ENCODE assay signal across 18 cellular contexts in genomic region chr10:71711052-71711623, GRCh38.
A peak's percentile ranks its signal among the peaks of the same experiment; 100 is the strongest.
DNase-seq lines count a peak whose midpoint lies in the region; ATAC-seq and FAIRE-seq lines count a peak whose summit lies in the region.
"Had no signal": no experiment of that assay in that cellular context is flagged by ENCODE, and none has a peak within 500 bp of the region (broad histone marks: within the 10 kb centered on the region; RNA-seq: fewer than 3 reads in every experiment).

No MANE protein-coding gene starts in this region.

- H3K27ac Mint-ChIP-seq in T-helper 2 cell treated with Interferon-gamma antibody and Interleukin-4, amounts not matched to agents 5 μg/mL and 100 μg/mL, for 36 hours: peak overlapping the region; percentile 23
- H3K27ac Mint-ChIP-seq in dendritic cell treated with granulocyte-macrophage colony-stimulating factor and Interleukin-4, amounts not matched to agents 40 ng/mL and 50 ng/mL, for 4 days: peak overlapping the region; percentile 92
- peak overlapping the region; percentile 60 for H3K27ac Mint-ChIP-seq in stimulated activated effector memory CD8-positive, alpha-beta T cell treated with anti-CD3 and anti-CD28 coated beads, Interleukin-12 subunit alpha, Interleukin-12 subunit beta, amount 100 ng/mL, for 72 hours
- H3K27ac Mint-ChIP-seq: type B pancreatic cell, WTC11 had no signal

- no peak for DNase-seq in T-helper 2 cell treated with Interferon-gamma antibody and Interleukin-4, amounts not matched to agents 5 μg/mL and 100 μg/mL, for 36 hours (ENCODE audit: low spot score)
- DNase-seq in T-helper 2 cell: no peak
- DNase-seq in RCC 7860 (ENCODE audit: low spot score): peak; percentile 26
- DNase-seq in stimulated activated effector memory CD8-positive, alpha-beta T cell treated with anti-CD3 and anti-CD28 coated beads, Interleukin-12 subunit alpha, Interleukin-12 subunit beta, amount 100 ng/mL, for 72 hours (ENCODE audit: low spot score in 2 of 2): no peak
- DNase-seq in hippocampal formation (lab: John Stamatoyannopoulos, UW): no peak
- DNase-seq in HUDEP-2 (lab: John Stamatoyannopoulos, UW; ENCODE audit: unreplicated experiment in 76 of 76): no peak
- no peak for DNase-seq in SW 1271 (lab: John Stamatoyannopoulos, UW)
- DNase-seq: activated CD8-positive, alpha-beta memory T cell treated with anti-CD3 and anti-CD28 coated beads, Interleukin-2, amount 50 U/mL, for 48 hours; EL; NCI-H1092 treated with DMSO at 0.1 percent for 48 hours; NCI-H2171; NK-92 treated with Interleukin-12 subunit alpha and Interleukin-12 subunit beta, amount 100 ng/mL, for 24 hours; stimulated activated CD4-positive, alpha-beta T cell treated with anti-CD3 and anti-CD28 coated beads, Interleukin-4, amount 100 ng/mL, for 4 hours had no signal

- no peak overlapping the region for H3K4me3 Mint-ChIP-seq in T-helper 2 cell treated with Interferon-gamma antibody and Interleukin-4, amounts not matched to agents 5 μg/mL and 100 μg/mL, for 36 hours
- H3K4me3 Mint-ChIP-seq in dendritic cell treated with granulocyte-macrophage colony-stimulating factor and Interleukin-4, amounts not matched to agents 40 ng/mL and 50 ng/mL, for 4 days: no peak overlapping the region
- no peak overlapping the region for H3K4me3 Mint-ChIP-seq in stimulated activated effector memory CD8-positive, alpha-beta T cell treated with anti-CD3 and anti-CD28 coated beads, Interleukin-12 subunit alpha, Interleukin-12 subunit beta, amount 100 ng/mL, for 72 hours
- H3K4me3 Mint-ChIP-seq: type B pancreatic cell, WTC11 had no signal

- no peaks in the 10 kb centered on the region for H3K27me3 Mint-ChIP-seq in T-helper 2 cell treated with Interferon-gamma antibody and Interleukin-4, amounts not matched to agents 5 μg/mL and 100 μg/mL, for 36 hours (ENCODE audit: low read depth)
- H3K27me3 Mint-ChIP-seq in dendritic cell treated with granulocyte-macrophage colony-stimulating factor and Interleukin-4, amounts not matched to agents 40 ng/mL and 50 ng/mL, for 4 days: no peaks in the 10 kb centered on the region
- H3K27me3 Mint-ChIP-seq: type B pancreatic cell had no signal

- intact Hi-C loops in dendritic cell treated with granulocyte-macrophage colony-stimulating factor and Interleukin-4, amounts not matched to agents 40 ng/mL and 50 ng/mL, for 4 days (cut with micrococcal nuclease): loop anchor here (5.0 kb wide), 1 partner anchor 66 kb away; no protein-coding TSS in a partner anchor

- no peaks in the 10 kb centered on the region for H3K36me3 Mint-ChIP-seq in T-helper 2 cell treated with Interferon-gamma antibody and Interleukin-4, amounts not matched to agents 5 μg/mL and 100 μg/mL, for 36 hours (ENCODE audit: low read depth)
- H3K36me3 Mint-ChIP-seq in dendritic cell treated with granulocyte-macrophage colony-stimulating factor and Interleukin-4, amounts not matched to agents 40 ng/mL and 50 ng/mL, for 4 days (ENCODE audit: low read depth): peaks cover 12% of the 10 kb centered on the region
- no peaks in the 10 kb centered on the region for H3K36me3 Mint-ChIP-seq in stimulated activated effector memory CD8-positive, alpha-beta T cell treated with anti-CD3 and anti-CD28 coated beads, Interleukin-12 subunit alpha, Interleukin-12 subunit beta, amount 100 ng/mL, for 72 hours
- H3K36me3 Mint-ChIP-seq: activated naive CD4-positive, alpha-beta T cell treated with anti-CD3 and anti-CD28 coated beads, Interleukin-2, amount 50 U/mL, for 72 hours; type B pancreatic cell; WTC11 had no signal

- FAIRE-seq in RCC 7860 (lab: Jason Lieb, UNC): no peak

- no peaks in the 10 kb centered on the region for H3K9me3 Mint-ChIP-seq in T-helper 2 cell treated with Interferon-gamma antibody and Interleukin-4, amounts not matched to agents 5 μg/mL and 100 μg/mL, for 36 hours
- H3K9me3 Mint-ChIP-seq in dendritic cell treated with granulocyte-macrophage colony-stimulating factor and Interleukin-4, amounts not matched to agents 40 ng/mL and 50 ng/mL, for 4 days: no peaks in the 10 kb centered on the region
- no peaks in the 10 kb centered on the region for H3K9me3 Mint-ChIP-seq in stimulated activated effector memory CD8-positive, alpha-beta T cell treated with anti-CD3 and anti-CD28 coated beads, Interleukin-12 subunit alpha, Interleukin-12 subunit beta, amount 100 ng/mL, for 72 hours
- H3K9me3 Mint-ChIP-seq: activated naive CD4-positive, alpha-beta T cell treated with anti-CD3 and anti-CD28 coated beads, Interleukin-2, amount 50 U/mL, for 72 hours; type B pancreatic cell; WTC11 had no signal

- peaks cover 38% of the 10 kb centered on the region for H3K4me1 Mint-ChIP-seq in T-helper 2 cell treated with Interferon-gamma antibody and Interleukin-4, amounts not matched to agents 5 μg/mL and 100 μg/mL, for 36 hours (ENCODE audit: low read depth)
- peaks cover 89% of the 10 kb centered on the region for H3K4me1 Mint-ChIP-seq in dendritic cell treated with granulocyte-macrophage colony-stimulating factor and Interleukin-4, amounts not matched to agents 40 ng/mL and 50 ng/mL, for 4 days (ENCODE audit: low read depth)
- peaks cover 58% of the 10 kb centered on the region for H3K4me1 Mint-ChIP-seq in stimulated activated effector memory CD8-positive, alpha-beta T cell treated with anti-CD3 and anti-CD28 coated beads, Interleukin-12 subunit alpha, Interleukin-12 subunit beta, amount 100 ng/mL, for 72 hours

- ATAC-seq in stimulated activated effector memory CD8-positive, alpha-beta T cell treated with anti-CD3 and anti-CD28 coated beads, Interleukin-12 subunit alpha, Interleukin-12 subunit beta, amount 100 ng/mL, for 72 hours: no peak
- ATAC-seq: activated naive CD4-positive, alpha-beta T cell treated with anti-CD3 and anti-CD28 coated beads, Interleukin-2, amount 50 U/mL, for 72 hours; K562; WTC11 had no signal

Comparison
In these comparisons a context has a peak if more than half of its experiments do, and no peak if none do; other contexts are left out.
1. H3K27ac Mint-ChIP-seq: peak in every context shown above with its lines; median percentile 92 in dendritic cell treated with granulocyte-macrophage colony-stimulating factor and Interleukin-4, amounts not matched to agents 40 ng/mL and 50 ng/mL, for 4 days; 60 in stimulated activated effector memory CD8-positive, alpha-beta T cell treated with anti-CD3 and anti-CD28 coated beads, Interleukin-12 subunit alpha, Interleukin-12 subunit beta, amount 100 ng/mL, for 72 hours; 23 in T-helper 2 cell treated with Interferon-gamma antibody and Interleukin-4, amounts not matched to agents 5 μg/mL and 100 μg/mL, for 36 hours.